Comparison of ENCODE assay signal across 1 cellular context in genomic region chr1:181126871-181127587, GRCh38.
A peak's percentile ranks its signal among the peaks of the same experiment; 100 is the strongest.
TF ChIP-seq lines count a peak whose summit lies in the region.

No MANE protein-coding gene starts in this region.

TF ChIP-seq in K562, 482 proteins besides CTCF, POLR2A, EP300 and RAD21 (continued from another document and continues in another):
- no peak for TF ChIP-seq ZNF592 (IDR thresholded peaks at IDR 0.05)
- TF ChIP-seq SAFB (IDR thresholded peaks at IDR 0.05; ENCODE audit: borderline replicate concordance, low read depth, low read length), result no peak
- peak; percentile 69 for TF ChIP-seq ATF3 (IDR thresholded peaks at IDR 0.05)
- TF ChIP-seq ATF3 (CRISPR knock-in tag; conservative IDR thresholded peaks at IDR 0.05), result no peak
- no peak for TF ChIP-seq ZBTB12 (CRISPR knock-in tag; IDR thresholded peaks at IDR 0.05)
- no peak for TF ChIP-seq FOXP4 (CRISPR knock-in tag; IDR thresholded peaks at IDR 0.05; ENCODE audit: borderline replicate concordance)
- no peak for TF ChIP-seq POLR2B (IDR thresholded peaks at IDR 0.05; ENCODE audit: low read depth, partially characterized antibody)
- no peak for TF ChIP-seq ZNF77 (CRISPR knock-in tag; IDR thresholded peaks at IDR 0.05)
- TF ChIP-seq CTCFL (IDR thresholded peaks at IDR 0.05; ENCODE audit: borderline replicate concordance, insufficient read depth, low read depth, low read length, poor library complexity, severe bottlenecking), result no peak
- TF ChIP-seq CBFA2T3 (IDR thresholded peaks at IDR 0.05), result peak; percentile 34
- no peak for TF ChIP-seq MCM3 (IDR thresholded peaks at IDR 0.05)
- TF ChIP-seq TCF7 (IDR thresholded peaks at IDR 0.05; ENCODE audit: borderline replicate concordance), result no peak
- TF ChIP-seq ZNF121 (CRISPR knock-in tag; conservative IDR thresholded peaks at IDR 0.05), result no peak
- no peak for TF ChIP-seq SPI1 (IDR thresholded peaks at IDR 0.05; ENCODE audit: borderline replicate concordance, low read depth, low read length)
- no peak for TF ChIP-seq ADNP (tag; IDR thresholded peaks at IDR 0.05)
- no peak for TF ChIP-seq DMBX1 (CRISPR knock-in tag; IDR thresholded peaks at IDR 0.05; ENCODE audit: borderline replicate concordance)
- no peak for TF ChIP-seq MTA1 (IDR thresholded peaks at IDR 0.05; ENCODE audit: borderline replicate concordance)
- no peak for TF ChIP-seq NFRKB (IDR thresholded peaks at IDR 0.05; ENCODE audit: low read depth)
- no peak for TF ChIP-seq SRSF3 (IDR thresholded peaks at IDR 0.05; ENCODE audit: insufficient read depth, low read length)
- TF ChIP-seq HDAC8 (tag; IDR thresholded peaks at IDR 0.05), result no peak
- TF ChIP-seq FOXM1 (IDR thresholded peaks at IDR 0.05; ENCODE audit: low read depth), result no peak
- TF ChIP-seq FOXM1 (CRISPR knock-in tag; IDR thresholded peaks at IDR 0.05; ENCODE audit: low read depth), result no peak
- TF ChIP-seq ZC3H4 (CRISPR knock-in tag; IDR thresholded peaks at IDR 0.05; ENCODE audit: borderline replicate concordance), result no peak
- no peak for TF ChIP-seq GTF2A2 (tag; IDR thresholded peaks at IDR 0.05)
- no peak for TF ChIP-seq HDGF (IDR thresholded peaks at IDR 0.05)
- 0 out of 4 replicates have a peak, but pooled peaks of 1 of the 2 experiments have one; percentile 24 for TF ChIP-seq ZNF639 (CRISPR knock-in tag; conservative IDR thresholded peaks at IDR 0.05 in 1 of 2, IDR thresholded peaks at IDR 0.05 in 1 of 2)
- TF ChIP-seq ZEB2 (IDR thresholded peaks at IDR 0.05), result no peak
- no peak for TF ChIP-seq CREB5 (CRISPR knock-in tag; IDR thresholded peaks at IDR 0.05)
- no peak for TF ChIP-seq ZNF197 (CRISPR knock-in tag; IDR thresholded peaks at IDR 0.05; ENCODE audit: low read depth)
- no peak for TF ChIP-seq ZNF740 (CRISPR knock-in tag; IDR thresholded peaks at IDR 0.05)
- TF ChIP-seq ZNF740 (tag; IDR thresholded peaks at IDR 0.05), result no peak
- TF ChIP-seq ZNF512 (tag; IDR thresholded peaks at IDR 0.05), result no peak
- TF ChIP-seq SMARCA5 (IDR thresholded peaks at IDR 0.05), result no peak
- TF ChIP-seq TFE3 (CRISPR knock-in tag; IDR thresholded peaks at IDR 0.05), result peak; percentile 63
- no peak for TF ChIP-seq YBX1 (IDR thresholded peaks at IDR 0.05)
- TF ChIP-seq THAP7 (CRISPR knock-in tag; IDR thresholded peaks at IDR 0.05), result no peak
- peak; percentile 33 for TF ChIP-seq EGR1 (conservative IDR thresholded peaks at IDR 0.05)
- no peak for TF ChIP-seq ZBTB9 (CRISPR knock-in tag; IDR thresholded peaks at IDR 0.05)
- TF ChIP-seq U2AF2 (optimal IDR thresholded peaks at IDR 0.05; ENCODE audit: low read depth, low read length), result no peak
- no peak for TF ChIP-seq IRF1 (CRISPR knock-in tag; IDR thresholded peaks at IDR 0.05; ENCODE audit: borderline replicate concordance)
- no peak for TF ChIP-seq ZNF239 (CRISPR knock-in tag; IDR thresholded peaks at IDR 0.05)
